ENCODE assay signal across 16 cellular contexts in the genomic region with DNA sequence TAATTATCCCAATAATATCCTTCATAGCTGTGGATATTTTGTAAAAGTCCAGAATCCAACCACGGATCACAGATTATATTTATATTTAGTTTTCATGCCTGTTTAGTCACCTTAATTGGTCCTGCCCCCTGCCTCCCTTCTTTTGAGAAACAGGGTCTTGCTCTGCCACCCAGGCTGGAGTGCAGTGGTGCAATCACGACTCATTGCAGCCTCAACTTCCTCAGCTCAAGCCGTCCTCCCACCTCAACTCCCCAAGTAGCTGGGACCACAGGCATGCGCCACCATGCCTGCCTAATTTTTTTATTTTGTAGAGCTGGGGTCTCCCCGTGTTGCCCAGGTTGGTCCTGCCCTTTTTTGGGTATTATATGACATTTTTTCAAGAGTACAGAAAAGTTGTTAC.
DNase-seq lines count a peak whose midpoint lies in the region; ATAC-seq, FAIRE-seq and TF ChIP-seq lines count a peak whose summit lies in the region.
"Had no signal": no experiment of that assay in that cellular context is flagged by ENCODE, and none has a peak within 500 bp of the region (broad histone marks: within the 10 kb centered on the region; RNA-seq: fewer than 3 reads in every experiment).

No MANE protein-coding gene starts in this region.

- no peak for FAIRE-seq in bronchial epithelial cell (lab: Jason Lieb, UNC)
- FAIRE-seq: GM19239 had no signal

- no peaks in the 10 kb centered on the region for H3K36me3 ChIP-seq in bronchial epithelial cell (ENCODE audit: control insufficient read depth, insufficient read depth, low read length)
- H3K36me3 ChIP-seq: SJSA1 had no signal

- TF ChIP-seq CTCF in AG10803 (conservative IDR thresholded peaks at IDR 0.05; ENCODE audit: low read length) (no peak), bronchial epithelial cell (IDR thresholded peaks at IDR 0.05; ENCODE audit: insufficient read depth, low read length, severe bottlenecking) (no peak)

- H3K4me3 ChIP-seq in AG10803 (ENCODE audit: low read length) (no peak overlapping the region), bronchial epithelial cell (ENCODE audit: low read depth, low read length) (no peak overlapping the region)
- H3K4me3 ChIP-seq: SJSA1 had no signal

- no peaks in the 10 kb centered on the region for H3K27me3 ChIP-seq in bronchial epithelial cell (ENCODE audit: control insufficient read depth, insufficient read depth, low read length)
- H3K27me3 ChIP-seq: SJSA1 had no signal

- no peak for ATAC-seq in GM21576 (IDR thresholded peaks at IDR 0.05; ENCODE audit: unreplicated experiment)

- DNase-seq in AG10803 (ENCODE audit: low read depth) (peak; percentile 9), HCEC 1CT (peak; percentile 47), MV-4-11 (lab: John Stamatoyannopoulos, UW) (peak; percentile 50), bronchial epithelial cell (ENCODE audit: low read depth) (peak; percentile 27), mesenteric fat pad (ENCODE audit: low spot score) (no peak)
- no peak for DNase-seq in activated CD4-positive, alpha-beta T cell treated with anti-CD3 and anti-CD28 coated beads for 4 hours
- DNase-seq: C1 segment of cervical spinal cord, DND-41, H7, NCI-H1105 treated with DMSO at 0.1 percent for 48 hours, NCI-H187, NCI-H69, SW 1271 had no signal

Comparison
In these comparisons a context has a peak if more than half of its experiments do, and no peak if none do; other contexts are left out.
1. DNase-seq: peak in AG10803 (single experiment), HCEC 1CT (single experiment), MV-4-11 (single experiment) and bronchial epithelial cell (single experiment); none in activated CD4-positive, alpha-beta T cell treated with anti-CD3 and anti-CD28 coated beads for 4 hours (0 of 2) and mesenteric fat pad (single experiment).